Comparison of ENCODE assay signal across 20 cellular contexts in the genomic region with DNA sequence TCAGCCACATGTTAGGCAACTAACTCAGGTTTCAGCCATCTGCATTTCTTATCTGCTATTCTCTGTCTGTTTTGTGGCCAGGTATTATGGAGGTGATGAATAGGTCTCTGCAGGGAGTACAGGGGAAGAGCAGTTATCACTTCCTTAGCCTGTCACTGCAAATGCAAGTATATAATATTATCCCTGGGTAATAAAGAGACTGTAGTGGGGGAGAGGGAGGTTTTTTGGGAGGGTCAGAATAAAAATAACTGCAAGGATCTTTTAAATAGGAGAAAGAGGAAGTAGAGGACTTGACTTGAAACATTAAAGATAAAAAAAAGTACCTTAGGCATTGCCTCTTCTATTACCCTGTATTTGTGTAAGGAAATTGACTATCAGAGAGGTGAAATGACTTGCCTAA. TPM values are rescaled to one million over a fixed set of nuclear protein-coding genes. Genes with fewer than 3 reads are reported as not detected.
A peak's percentile ranks its signal among the peaks of the same experiment; 100 is the strongest.
DNase-seq lines count a peak whose midpoint lies in the region; ATAC-seq and TF ChIP-seq lines count a peak whose summit lies in the region.
"Had no signal": no experiment of that assay in that cellular context is flagged by ENCODE, and none has a peak within 500 bp of the region (broad histone marks: within the 10 kb centered on the region; RNA-seq: fewer than 3 reads in every experiment).

No MANE protein-coding gene starts in this region.

- no peaks in the 10 kb centered on the region for H3K4me1 ChIP-seq in endodermal cell (ENCODE audit: control insufficient read depth, insufficient read depth, low read length)
- H3K4me1 ChIP-seq: Peyer's patch had no signal

- ATAC-seq in naive B cell (ENCODE audit: low read depth in 2 of 2) (peak; percentile 22 to 26), GM18907 (IDR thresholded peaks at IDR 0.05; ENCODE audit: unreplicated experiment) (no peak)
- ATAC-seq: CD8-positive, alpha-beta T cell; Right ventricle myocardium inferior had no signal

- peak overlapping the region in 2 of 6 donors; percentile 2 to 31 for H3K27ac Mint-ChIP-seq in naive B cell
- no peak overlapping the region for H3K27ac Mint-ChIP-seq in endodermal cell
- H3K27ac Mint-ChIP-seq: CD8-positive, alpha-beta T cell had no signal

- peaks cover 0 to 2% (median 0%) of the 10 kb centered on the region in 7 donors for H3K9me3 Mint-ChIP-seq in naive B cell
- H3K9me3 Mint-ChIP-seq in endodermal cell, result no peaks in the 10 kb centered on the region
- H3K9me3 Mint-ChIP-seq: CD8-positive, alpha-beta T cell had no signal

- H3K27me3 ChIP-seq in endodermal cell (ENCODE audit: control insufficient read depth, insufficient read depth, low read length, poor library complexity, severe bottlenecking), result no peaks in the 10 kb centered on the region
- H3K27me3 ChIP-seq: Peyer's patch had no signal

- H3K27me3 Mint-ChIP-seq in naive B cell (no peaks in the 10 kb centered on the region), endodermal cell (ENCODE audit: insufficient read depth) (no peaks in the 10 kb centered on the region)

- H3K36me3 Mint-ChIP-seq in naive B cell (no peaks in the 10 kb centered on the region), endodermal cell (ENCODE audit: low read depth) (no peaks in the 10 kb centered on the region)

- H3K27ac ChIP-seq in endodermal cell (ENCODE audit: low read depth, low read length), result no peak overlapping the region
- H3K27ac ChIP-seq: Peyer's patch had no signal

- no peak overlapping the region for H3K4me3 ChIP-seq in endodermal cell (ENCODE audit: low read length)
- H3K4me3 ChIP-seq: Peyer's patch had no signal

- no peak for TF ChIP-seq CTCF in endodermal cell (conservative IDR thresholded peaks at IDR 0.05)

- no peak overlapping the region for H3K4me3 Mint-ChIP-seq in naive B cell
- no peak overlapping the region for H3K4me3 Mint-ChIP-seq in endodermal cell
- H3K4me3 Mint-ChIP-seq: CD8-positive, alpha-beta T cell had no signal

- no peaks in the 10 kb centered on the region for H3K9me3 ChIP-seq in endodermal cell (ENCODE audit: control insufficient read depth, low read length)
- H3K9me3 ChIP-seq: Peyer's patch, SK-N-SH had no signal

- H3K9ac ChIP-seq in endodermal cell (ENCODE audit: extremely low read depth, low read length, poor library complexity, severe bottlenecking), result no peak overlapping the region
- H3K9ac ChIP-seq: SK-N-SH had no signal

- no peaks in the 10 kb centered on the region for H3K36me3 ChIP-seq in endodermal cell (ENCODE audit: control insufficient read depth, insufficient read depth, low read length)
- H3K36me3 ChIP-seq: Peyer's patch had no signal

- peak; percentile 7 for DNase-seq in GDM1 (lab: John Stamatoyannopoulos, UW)
- peak; percentile 62 for DNase-seq in MV-4-11 (lab: John Stamatoyannopoulos, UW)
- peak; percentile 72 for DNase-seq in OCI-M1 (lab: John Stamatoyannopoulos, UW)
- no peak for DNase-seq in naive B cell
- DNase-seq in endodermal cell, result no peak
- no peak for DNase-seq in NCI-H748 (lab: John Stamatoyannopoulos, UW; ENCODE audit: unreplicated experiment)
- DNase-seq: ACHN; CD8-positive, alpha-beta T cell; HCEC 1CT; NCI-H1105; NCI-H1694; NCI-H2107; NCI-H226; NCI-H526 treated with DMSO at 0.1 percent for 48 hours; NK-92 treated with Interleukin-12 subunit alpha and Interleukin-12 subunit beta, amount 100 ng/mL, for 24 hours; Peyer's patch; SK-N-SH; T-helper 1 cell had no signal

- H3K4me1 Mint-ChIP-seq in naive B cell, result peaks cover 6 to 24% (median 22%) of the 10 kb centered on the region in 3 donors
- H3K4me1 Mint-ChIP-seq in endodermal cell, result peaks cover 3% of the 10 kb centered on the region

RNA-seq across cellular contexts. Expression of gene PTGER4, which starts 49.5 kb away (rescaled TPM):
- polyA plus RNA-seq in naive B cell (ENCODE audit: low read depth in 6 of 6), result 10 to 100 TPM; 21.4 to 66.3 (median 38.7) TPM
- total RNA-seq in endodermal cell, result under 1 TPM; 0.15 to 0.71 TPM
- polyA plus RNA-seq in endodermal cell (2013, experiment 1 of 2), result 0.89 TPM
- 3.1 TPM for polyA plus RNA-seq in endodermal cell (2013, experiment 2 of 2)
- polyA plus RNA-seq: SK-N-SH had no signal

Comparison
In these comparisons a context has a peak if more than half of its experiments do, and no peak if none do; other contexts are left out.
1. DNase-seq: peak in GDM1 (single experiment), MV-4-11 (single experiment) and OCI-M1 (single experiment); none in naive B cell (single experiment), endodermal cell (single experiment) and NCI-H748 (single experiment).